Comparison of ENCODE assay signal across 35 cellular contexts in the genomic region with DNA sequence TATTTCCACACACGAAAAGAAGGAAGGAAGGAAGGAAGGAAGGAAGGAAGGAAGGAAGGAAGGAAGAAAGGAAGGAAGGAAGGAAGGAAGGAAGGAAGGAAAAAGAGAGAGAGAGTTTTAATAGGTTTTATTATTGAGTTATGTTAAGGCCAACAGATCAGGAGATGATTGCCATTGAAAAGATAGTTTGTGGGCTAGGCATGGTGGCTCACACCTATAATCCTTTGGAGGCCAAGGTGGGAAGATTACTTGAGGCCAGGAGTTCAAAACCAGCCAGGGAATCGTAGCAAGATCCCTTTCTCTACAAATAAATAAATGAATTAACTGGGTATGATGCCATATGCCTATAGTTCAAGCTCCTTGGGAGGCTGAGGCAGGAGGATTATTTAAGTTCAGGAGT.
"Had no signal": no experiment of that assay in that cellular context is flagged by ENCODE, and none has a peak within 500 bp of the region (broad histone marks: within the 10 kb centered on the region; RNA-seq: fewer than 3 reads in every experiment).

No MANE protein-coding gene starts in this region.

- H3K4me3 ChIP-seq: adrenal gland, body of pancreas, breast epithelium had no signal

- H3K36me3 ChIP-seq: adrenal gland, brain microvascular endothelial cell, breast epithelium had no signal

- ATAC-seq: activated CD8-positive, alpha-beta T cell treated with anti-CD3 and anti-CD28 coated beads for 36 hours; activated naive CD4-positive, alpha-beta T cell treated with anti-CD3 and anti-CD28 coated beads, Interleukin-2, amount 50 U/mL, for 72 hours; activated T-cell treated with anti-CD3 and anti-CD28 coated beads, Interleukin-2, amount 50 U/mL, for 4 hours; activated T-cell treated with anti-CD3 and anti-CD28 coated beads, Interleukin-2, amount 50 U/mL, for 72 hours; activated T-helper 17 cell treated with anti-CD3 and anti-CD28 coated beads, Interleukin-2, amount 50 U/mL, for 72 hours; body of pancreas had no signal

- H3K9me3 ChIP-seq: body of pancreas had no signal

- H3K27me3 ChIP-seq: adrenal gland, body of pancreas, brain microvascular endothelial cell, breast epithelium had no signal

- DNase-seq: activated B cell treated with CpG ODN at 0.5 μM for 24 hours; activated CD4-positive, alpha-beta memory T cell treated with anti-CD3 and anti-CD28 coated beads for 36 hours; activated CD4-positive, alpha-beta T cell treated with anti-CD3 and anti-CD28 coated beads for 4 hours; activated CD4-positive, alpha-beta T cell treated with anti-CD3 and anti-CD28 coated beads, Interleukin-2, amount 10 ng/mL, durations not matched to agents 24 days and 14 days; activated CD4-positive, alpha-beta T cell treated with anti-CD3 and anti-CD28 coated beads, Interleukin-2, amount 50 U/mL, for 1 hour; activated CD4-positive, alpha-beta T cell treated with anti-CD3 and anti-CD28 coated beads, Interleukin-2, amount 50 U/mL, for 4 hours; activated CD4-positive, CD25-positive, alpha-beta regulatory T cell treated with anti-CD3 and anti-CD28 coated beads, Interleukin-2, amount 50 U/mL, for 72 hours; activated CD8-positive, alpha-beta memory T cell treated with anti-CD3 and anti-CD28 coated beads, Interleukin-2, amount 50 U/mL, for 4 hours; activated CD8-positive, alpha-beta T cell treated with anti-CD3 and anti-CD28 coated beads for 36 hours; activated effector memory CD4-positive, alpha-beta T cell treated with anti-CD3 and anti-CD28 coated beads, Interleukin-2, amount 50 U/mL, for 16 hours; activated gamma-delta T cell treated with Interleukin-2 at 50 U/mL for 16 hours; activated naive CD4-positive, alpha-beta T cell; activated naive CD4-positive, alpha-beta T cell treated with anti-CD3 and anti-CD28 coated beads for 36 hours; activated naive CD4-positive, alpha-beta T cell treated with anti-CD3 and anti-CD28 coated beads, Interleukin-2, amount 50 U/mL, for 16 hours; activated naive CD8-positive, alpha-beta T cell treated with anti-CD3 and anti-CD28 coated beads for 36 hours; activated T-cell treated with anti-CD3 and anti-CD28 coated beads for 4 hours; activated T-cell treated with anti-CD3 and anti-CD28 coated beads, Interleukin-2, amount 50 U/mL, for 1 hour; activated T-cell treated with anti-CD3 and anti-CD28 coated beads, Interleukin-2, amount 50 U/mL, for 4 hours; activated T-cell treated with anti-CD3 and anti-CD28 coated beads, Interleukin-2, amount 50 U/mL, for 72 hours; adrenal gland; amniotic stem cell; aorta; body of pancreas; brain microvascular endothelial cell; central memory CD4-positive, alpha-beta T cell; T-helper 1 cell; T-helper 2 cell; T-helper 9 cell had no signal

- H3K36me3 Mint-ChIP-seq: activated CD4-positive, alpha-beta memory T cell treated with anti-CD3 and anti-CD28 coated beads for 36 hours; activated naive CD8-positive, alpha-beta T cell treated with anti-CD3 and anti-CD28 coated beads for 36 hours had no signal

- H3K27ac Mint-ChIP-seq: activated B cell treated with CpG ODN at 0.5 μM for 24 hours; activated CD4-positive, alpha-beta memory T cell treated with anti-CD3 and anti-CD28 coated beads for 36 hours; activated CD4-positive, alpha-beta T cell treated with anti-CD3 and anti-CD28 coated beads, Interleukin-2, amount 10 ng/mL, durations not matched to agents 24 days and 14 days; activated CD8-positive, alpha-beta T cell treated with anti-CD3 and anti-CD28 coated beads for 36 hours; activated naive CD4-positive, alpha-beta T cell treated with anti-CD3 and anti-CD28 coated beads for 36 hours; activated naive CD4-positive, alpha-beta T cell treated with anti-CD3 and anti-CD28 coated beads, Interleukin-2, amount 50 U/mL, for 72 hours; activated naive CD8-positive, alpha-beta T cell treated with anti-CD3 and anti-CD28 coated beads for 36 hours; activated T-cell treated with anti-CD3 and anti-CD28 coated beads, Interleukin-2, amount 50 U/mL, for 72 hours; activated T-helper 1 cell treated with anti-CD3 and anti-CD28 coated beads, Interleukin-12 subunit alpha, Interleukin-12 subunit beta, Interleukin-2, Interleukin-4 antibody, amounts not matched to agents 30 ng/mL and 10 ng/mL and 1 ng/mL, durations not matched to agents 14 hours and 24 hours and 36 hours; activated T-helper 17 cell treated with anti-CD3 and anti-CD28 coated beads, Interleukin-2, amount 50 U/mL, for 72 hours; T-helper 1 cell treated with Interleukin-12 subunit alpha and Interleukin-12 subunit beta and Interleukin-4 antibody, amounts not matched to agents 30 μg/mL and 1 μg/mL, for 36 hours; T-helper 2 cell treated with Interferon-gamma antibody and Interleukin-4, amounts not matched to agents 5 μg/mL and 100 μg/mL, for 36 hours had no signal

- H3K27ac ChIP-seq: adrenal gland, body of pancreas, brain microvascular endothelial cell, breast epithelium, VCaP had no signal

- H3K4me1 ChIP-seq: adrenal gland, body of pancreas, breast epithelium had no signal

- H3K9me3 Mint-ChIP-seq: activated CD4-positive, alpha-beta memory T cell treated with anti-CD3 and anti-CD28 coated beads for 36 hours; T-helper 1 cell treated with Interleukin-12 subunit alpha and Interleukin-12 subunit beta and Interleukin-4 antibody, amounts not matched to agents 30 μg/mL and 1 μg/mL, for 36 hours had no signal

- H3K27me3 Mint-ChIP-seq: activated B cell treated with CpG ODN at 0.5 μM for 24 hours; activated CD4-positive, alpha-beta memory T cell treated with anti-CD3 and anti-CD28 coated beads for 36 hours; activated CD4-positive, alpha-beta T cell treated with anti-CD3 and anti-CD28 coated beads, Interleukin-2, amount 10 ng/mL, durations not matched to agents 24 days and 14 days; activated CD8-positive, alpha-beta T cell treated with anti-CD3 and anti-CD28 coated beads for 36 hours; activated naive CD8-positive, alpha-beta T cell treated with anti-CD3 and anti-CD28 coated beads for 36 hours; activated T-helper 17 cell treated with anti-CD3 and anti-CD28 coated beads, Interleukin-2, amount 50 U/mL, for 72 hours had no signal

- H3K4me3 Mint-ChIP-seq: activated B cell treated with CpG ODN at 0.5 μM for 24 hours; activated CD4-positive, alpha-beta memory T cell treated with anti-CD3 and anti-CD28 coated beads for 36 hours; activated CD4-positive, alpha-beta T cell treated with anti-CD3 and anti-CD28 coated beads, Interleukin-2, amount 10 ng/mL, durations not matched to agents 24 days and 14 days; activated CD8-positive, alpha-beta T cell treated with anti-CD3 and anti-CD28 coated beads for 36 hours; activated naive CD4-positive, alpha-beta T cell treated with anti-CD3 and anti-CD28 coated beads for 36 hours; activated naive CD8-positive, alpha-beta T cell treated with anti-CD3 and anti-CD28 coated beads for 36 hours; activated T-cell treated with anti-CD3 and anti-CD28 coated beads, Interleukin-2, amount 50 U/mL, for 4 hours; activated T-cell treated with anti-CD3 and anti-CD28 coated beads, Interleukin-2, amount 50 U/mL, for 72 hours; activated T-helper 1 cell treated with anti-CD3 and anti-CD28 coated beads, Interleukin-12 subunit alpha, Interleukin-12 subunit beta, Interleukin-2, Interleukin-4 antibody, amounts not matched to agents 30 ng/mL and 10 ng/mL and 1 ng/mL, durations not matched to agents 14 hours and 24 hours and 36 hours; activated T-helper 17 cell treated with anti-CD3 and anti-CD28 coated beads, Interleukin-2, amount 50 U/mL, for 72 hours; T-helper 1 cell treated with Interleukin-12 subunit alpha and Interleukin-12 subunit beta and Interleukin-4 antibody, amounts not matched to agents 30 μg/mL and 1 μg/mL, for 36 hours; T-helper 2 cell treated with Interferon-gamma antibody and Interleukin-4, amounts not matched to agents 5 μg/mL and 100 μg/mL, for 36 hours had no signal

- H3K4me1 Mint-ChIP-seq: activated B cell treated with CpG ODN at 0.5 μM for 24 hours; activated CD4-positive, alpha-beta T cell treated with anti-CD3 and anti-CD28 coated beads, Interleukin-2, amount 10 ng/mL, durations not matched to agents 24 days and 14 days; activated naive CD8-positive, alpha-beta T cell treated with anti-CD3 and anti-CD28 coated beads for 36 hours; activated T-helper 17 cell treated with anti-CD3 and anti-CD28 coated beads, Interleukin-2, amount 50 U/mL, for 72 hours had no signal
